In genomic region chr1:31760422-31760900, GRCh38 we compare ENCODE assay signal across 8 cellular contexts. TPM values are rescaled to one million over a fixed set of nuclear protein-coding genes. Genes with fewer than 3 reads are reported as not detected.
DNase-seq lines count a peak whose midpoint lies in the region; ATAC-seq and TF ChIP-seq lines count a peak whose summit lies in the region.

No MANE protein-coding gene starts in this region.

- ATAC-seq in WTC11 (no peak), HG02852 (IDR thresholded peaks at IDR 0.05; ENCODE audit: unreplicated experiment) (no peak)

- H3K27ac Mint-ChIP-seq in WTC11, result peak overlapping the region; percentile 14; the same call in 1 of the 2 replicates

- H3K4me3 ChIP-seq in left ventricle myocardium inferior (peak overlapping the region; percentile 69), skeletal muscle tissue (ENCODE audit: low read length in 3 of 3) (peak overlapping the region; percentile 23 to 46 (median 35))

- POLR2A ChIA-PET in WTC11 (lab: Charles Lee), result interaction anchor here (0.7 to 1.7 kb wide), 7 partner anchors 11 to 115 kb away, joined by 3 to 7 read pairs (median 4); partner anchors contain the start of gene PEF1

- H3K9me3 ChIP-seq in left ventricle myocardium inferior (replicated peaks), result no peaks in the 10 kb centered on the region
- no peaks in the 10 kb centered on the region for H3K9me3 ChIP-seq in skeletal muscle tissue (ENCODE audit: control insufficient read depth in 3 of 3, low read length in 3 of 3)

- H3K9ac ChIP-seq in skeletal muscle tissue (ENCODE audit: low read depth in 1 of 3, low read length in 3 of 3), result peak overlapping the region in 1 of 3 donors; percentile 40

- DNase-seq in SHP77 (lab: John Stamatoyannopoulos, UW) (peak; percentile 29 to 53), SHP77 treated with DMSO at 0.1 percent for 48 hours (lab: John Stamatoyannopoulos, UW) (no peak), WTC11 (ENCODE audit: low spot score) (peak; percentile 55), left ventricle myocardium inferior (no peak), SK-N-DZ (ENCODE audit: low spot score) (no peak), GM20000 (ENCODE audit: low spot score) (no peak)

- H3K27me3 ChIP-seq in left ventricle myocardium inferior (ENCODE audit: low read depth) (peaks cover 42% of the 10 kb centered on the region), skeletal muscle tissue (ENCODE audit: control insufficient read depth in 3 of 3, insufficient read depth in 3 of 3, low read length in 3 of 3) (peaks cover 27 to 42% (median 29%) of the 10 kb centered on the region in 3 donors)

- CTCF ChIA-PET in WTC11 (lab: Charles Lee), result interaction anchor here (0.6 to 13.3 kb wide), 24 partner anchors 9 to 455 kb away, joined by 3 to 282 read pairs (median 5); partner anchors contain the start of genes COL16A1, PTP4A2 and SPOCD1

- H3K36me3 Mint-ChIP-seq in WTC11, result no peaks in the 10 kb centered on the region

- H3K4me1 Mint-ChIP-seq in WTC11, result peaks cover 47% of the 10 kb centered on the region

- H3K27ac ChIP-seq in left ventricle myocardium inferior (replicated peaks) (no peak overlapping the region), skeletal muscle tissue (ENCODE audit: low read depth, low read length) (no peak overlapping the region)

- H3K9me3 Mint-ChIP-seq in WTC11, result no peaks in the 10 kb centered on the region

- H3K4me3 Mint-ChIP-seq in WTC11, result peak overlapping the region; percentile 64

- no peaks in the 10 kb centered on the region for H3K36me3 ChIP-seq in left ventricle myocardium inferior
- H3K36me3 ChIP-seq in skeletal muscle tissue (ENCODE audit: control insufficient read depth in 3 of 3, insufficient read depth in 3 of 3, low read length in 3 of 3), result no peaks in the 10 kb centered on the region

- peaks cover 20% of the 10 kb centered on the region for H3K27me3 Mint-ChIP-seq in WTC11 (ENCODE audit: low read depth)

- intact Hi-C loops in left ventricle myocardium inferior (cut with micrococcal nuclease), result no loop called here

- TF ChIP-seq CTCF in WTC11 (IDR thresholded peaks at IDR 0.05), result no peak
- no peak for TF ChIP-seq CTCF in left ventricle myocardium inferior (IDR thresholded peaks at IDR 0.05; ENCODE audit: borderline replicate concordance)
- TF ChIP-seq CTCF in GM20000 (IDR thresholded peaks at IDR 0.05; ENCODE audit: extremely low read depth, missing control alignments), result no peak

- H3K4me1 ChIP-seq in left ventricle myocardium inferior, result peaks cover 49% of the 10 kb centered on the region
- peaks cover 17 to 38% (median 30%) of the 10 kb centered on the region in 3 donors for H3K4me1 ChIP-seq in skeletal muscle tissue (ENCODE audit: control insufficient read depth in 3 of 3, insufficient read depth in 3 of 3, low read length in 3 of 3)

TF ChIP-seq in WTC11, 78 proteins besides CTCF, POLR2A, EP300 and RAD21:
- TF ChIP-seq ATF1 (CRISPR knock-in tag; IDR thresholded peaks at IDR 0.05), result no peak
- TF ChIP-seq ZNF281 (CRISPR knock-in tag; IDR thresholded peaks at IDR 0.05), result 0 out of 2 replicates have a peak, but pooled peaks have one; percentile 1
- TF ChIP-seq ZNF423 (CRISPR knock-in tag; IDR thresholded peaks at IDR 0.05), result peak; percentile 58

RNA-seq across cellular contexts. Expression of gene ADGRB2, which starts 3.7 kb away (rescaled TPM):
- total RNA-seq in WTC11 (2021) (29.6 to 39.3 TPM (median 30.1 TPM) in 3 replicates), left ventricle myocardium inferior (12.1 TPM), skeletal muscle tissue (6.3 TPM)
- polyA plus RNA-seq in SK-N-DZ (2014; cell fraction: cytosol; rRNA removed), result 4.5 and 6.9 TPM in 2 replicates
- polyA plus RNA-seq in SK-N-DZ (2014; cell fraction: nucleus; rRNA removed), result 15.5 and 24.3 TPM in 2 replicates

RNA-seq across cellular contexts. Expression of gene SPOCD1, which starts 55.4 kb away (rescaled TPM):
- 3.0 to 4.9 TPM (median 3.7 TPM) in 3 replicates for total RNA-seq in WTC11 (2021)
- not detected for total RNA-seq in left ventricle myocardium inferior
- total RNA-seq in skeletal muscle tissue, result not detected
- polyA plus RNA-seq in SK-N-DZ (2014; cell fraction: cytosol; rRNA removed), result 0.03 TPM in 1 of 2 replicates, not detected in the other
- not detected in 2 replicates for polyA plus RNA-seq in SK-N-DZ (2014; cell fraction: nucleus; rRNA removed)

RNA-seq across cellular contexts. Expression of gene COL16A1, which starts 56.6 kb away (rescaled TPM):
- total RNA-seq in WTC11 (2021), result 8.8 to 11.0 TPM (median 9.6 TPM) in 3 replicates
- 18.3 TPM for total RNA-seq in left ventricle myocardium inferior
- total RNA-seq in skeletal muscle tissue, result 91.9 TPM
- 3.5 and 5.8 TPM in 2 replicates for polyA plus RNA-seq in SK-N-DZ (2014; cell fraction: cytosol; rRNA removed)
- 70.8 and 89.0 TPM in 2 replicates for polyA plus RNA-seq in SK-N-DZ (2014; cell fraction: nucleus; rRNA removed)

Comparison
In these comparisons a context has a peak if more than half of its experiments do, and no peak if none do; other contexts are left out.
1. DNase-seq: peak in SHP77 (2 of 2) and WTC11 (single experiment); none in SHP77 treated with DMSO at 0.1 percent for 48 hours (single experiment), left ventricle myocardium inferior (single experiment), SK-N-DZ (single experiment) and GM20000 (single experiment).